Comparison of ENCODE assay signal across 15 cellular contexts in the genomic region with DNA sequence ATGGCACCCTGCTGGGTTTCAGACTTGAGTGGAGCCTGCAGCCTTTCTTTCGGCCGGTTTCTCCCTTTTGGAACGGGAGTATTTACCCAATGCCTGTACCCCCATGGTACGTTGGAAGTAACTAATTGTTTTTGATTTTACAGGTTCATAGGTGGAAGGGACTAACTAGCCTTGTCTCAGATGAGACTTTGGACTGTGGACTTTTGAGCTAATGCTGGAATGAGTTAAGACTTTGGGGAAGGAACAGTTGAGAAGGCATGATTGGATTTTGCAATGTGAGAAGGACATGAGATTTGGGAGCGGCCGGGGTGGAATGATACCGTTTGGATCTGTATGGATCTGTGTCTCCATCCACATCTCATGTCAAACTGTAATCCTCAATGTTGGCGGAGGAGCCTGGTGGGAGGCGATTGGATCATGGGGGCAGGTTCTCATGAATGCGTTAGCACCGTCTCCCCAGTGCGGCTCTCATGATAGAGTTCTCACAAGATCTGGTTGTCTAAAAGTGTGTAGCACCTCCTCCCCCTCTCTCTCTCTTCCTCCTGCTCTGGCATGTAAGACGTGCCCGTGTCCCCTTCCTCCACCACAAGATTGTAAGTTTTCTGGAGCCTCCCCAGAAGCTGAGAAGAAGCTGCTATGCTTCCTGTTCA. TPM values are rescaled to one million over a fixed set of nuclear protein-coding genes. Genes with fewer than 3 reads are reported as not detected.
DNase-seq lines count a peak whose midpoint lies in the region; ATAC-seq and TF ChIP-seq lines count a peak whose summit lies in the region.
"Had no signal": no experiment of that assay in that cellular context is flagged by ENCODE, and none has a peak within 500 bp of the region (broad histone marks: within the 10 kb centered on the region; RNA-seq: fewer than 3 reads in every experiment).

No MANE protein-coding gene starts in this region.

- H3K9ac ChIP-seq in duodenal mucosa (ENCODE audit: low read depth in 1 of 2, low read length in 2 of 2) (no peak overlapping the region), mucosa of rectum (ENCODE audit: low read depth in 1 of 2, low read length in 2 of 2) (no peak overlapping the region)

- H3K27ac ChIP-seq in duodenal mucosa (ENCODE audit: low read depth, low read length) (no peak overlapping the region), mucosa of rectum (ENCODE audit: low read depth in 2 of 2, low read length in 2 of 2) (peak overlapping the region in 1 of 2 donors; percentile 61), sigmoid colon (no peak overlapping the region)

- no peak for TF ChIP-seq POLR2A in sigmoid colon (IDR thresholded peaks at IDR 0.05)

- H3K27ac Mint-ChIP-seq in T-helper 17 cell = no peak overlapping the region
- H3K27ac Mint-ChIP-seq: B cell; CD4-positive, alpha-beta memory T cell; HFFc6 had no signal

- H3K4me1 Mint-ChIP-seq in T-helper 17 cell = no peaks in the 10 kb centered on the region
- H3K4me1 Mint-ChIP-seq: B cell had no signal

- H3K36me3 ChIP-seq in duodenal mucosa (ENCODE audit: control insufficient read depth in 1 of 2, insufficient read depth in 2 of 2, low read length in 2 of 2) = no peaks in the 10 kb centered on the region
- no peaks in the 10 kb centered on the region for H3K36me3 ChIP-seq in mucosa of rectum (ENCODE audit: control insufficient read depth in 2 of 2, insufficient read depth in 2 of 2, low read length in 2 of 2)
- no peaks in the 10 kb centered on the region for H3K36me3 ChIP-seq in sigmoid colon
- H3K36me3 ChIP-seq: HAP-1 had no signal

- WGBS in sigmoid colon, 2 donors = 64 to 87% methylated on average over 14 of the region's 14 CpGs

- DNase-seq in putamen (ENCODE audit: low spot score) (peak; percentile 64), T-helper 17 cell (no peak), sigmoid colon (no peak)
- DNase-seq: C1 segment of cervical spinal cord; CD4-positive, alpha-beta memory T cell; EL; GOT3; HFFc6 had no signal

- H3K4me1 ChIP-seq in duodenal mucosa (ENCODE audit: control insufficient read depth in 1 of 2, insufficient read depth in 2 of 2, low read length in 2 of 2) (peaks cover 13 to 26% of the 10 kb centered on the region in 2 donors), mucosa of rectum (ENCODE audit: control insufficient read depth in 2 of 2, insufficient read depth in 2 of 2, low read length in 2 of 2) (peaks cover 17 to 24% of the 10 kb centered on the region in 2 donors), sigmoid colon (no peaks in the 10 kb centered on the region)
- H3K4me1 ChIP-seq: HAP-1 had no signal

- intact Hi-C loops in sigmoid colon (cut with DNase I) = no loop called here

- H3K27me3 ChIP-seq in duodenal mucosa (ENCODE audit: control insufficient read depth in 1 of 2, insufficient read depth in 2 of 2, low read length in 2 of 2) (no peaks in the 10 kb centered on the region), mucosa of rectum (ENCODE audit: control insufficient read depth in 2 of 2, insufficient read depth in 2 of 2, low read length in 2 of 2) (no peaks in the 10 kb centered on the region), sigmoid colon (no peaks in the 10 kb centered on the region)

- H3K4me3 ChIP-seq in duodenal mucosa (ENCODE audit: low read depth in 1 of 2, low read length in 2 of 2) (peak overlapping the region; percentile 33 to 52), mucosa of rectum (ENCODE audit: low read length in 2 of 2) (peak overlapping the region; percentile 26 to 37), sigmoid colon (no peak overlapping the region)
- H3K4me3 ChIP-seq: HAP-1 had no signal

- H3K27me3 Mint-ChIP-seq in T-helper 17 cell = peaks cover 26% of the 10 kb centered on the region

- no peak overlapping the region for H3K4me3 Mint-ChIP-seq in T-helper 17 cell
- H3K4me3 Mint-ChIP-seq: B cell; CD4-positive, alpha-beta memory T cell; HFFc6 had no signal

- TF ChIP-seq CTCF in sigmoid colon (IDR thresholded peaks at IDR 0.05) = no peak

- no peaks in the 10 kb centered on the region for H3K9me3 ChIP-seq in duodenal mucosa (ENCODE audit: control insufficient read depth in 1 of 2, low read length in 2 of 2)
- H3K9me3 ChIP-seq in mucosa of rectum (ENCODE audit: control insufficient read depth in 2 of 2, low read length in 2 of 2) = no peaks in the 10 kb centered on the region
- no peaks in the 10 kb centered on the region for H3K9me3 ChIP-seq in T-helper 17 cell (ENCODE audit: control insufficient read depth, low read length, poor library complexity, severe bottlenecking)
- H3K9me3 ChIP-seq in sigmoid colon = no peaks in the 10 kb centered on the region
- H3K9me3 ChIP-seq: HAP-1 had no signal

- no peak for TF ChIP-seq EP300 in sigmoid colon (IDR thresholded peaks at IDR 0.05)

- ATAC-seq in HG03439 (IDR thresholded peaks at IDR 0.05; ENCODE audit: unreplicated experiment) (no peak), T-helper 17 cell (no peak), GM18520 (IDR thresholded peaks at IDR 0.05; ENCODE audit: unreplicated experiment) (no peak)
- ATAC-seq: HepG2 had no signal

- peaks cover 2% of the 10 kb centered on the region for H3K36me3 Mint-ChIP-seq in T-helper 17 cell (ENCODE audit: low read depth)
- H3K36me3 Mint-ChIP-seq: CD4-positive, alpha-beta memory T cell had no signal

RNA-seq across cellular contexts. Expression of a gene that starts 54.8 kb away (rescaled TPM):
- total RNA-seq in T-helper 17 cell (10 to 100 TPM; 15.0 to 17.6 TPM), sigmoid colon (10 to 100 TPM; 43.5 to 74.8 (median 48.3) TPM)
- polyA plus RNA-seq in sigmoid colon = 10 to 100 TPM; 15.2 to 21.3 (median 16.8) TPM

Comparison
In these comparisons a context has a peak if more than half of its experiments do, and no peak if none do; other contexts are left out.
1. H3K4me3 ChIP-seq: peak in duodenal mucosa (2 of 2) and mucosa of rectum (2 of 2); none in sigmoid colon (0 of 4).